ENCODE assay signal across 27 cellular contexts in genomic region chr1:214980931-214981330, GRCh38.
"Had no signal": no experiment of that assay in that cellular context is flagged by ENCODE, and none has a peak within 500 bp of the region (broad histone marks: within the 10 kb centered on the region; RNA-seq: fewer than 3 reads in every experiment).

No MANE protein-coding gene starts in this region.

- H2AFZ ChIP-seq: neural progenitor cell, parathyroid adenoma had no signal

- H3K4me1 ChIP-seq: parathyroid adenoma, psoas muscle, right lobe of liver, sigmoid colon, stomach, tibial nerve, upper lobe of left lung, vagina had no signal

- H3K36me3 ChIP-seq: neural progenitor cell, ovary, right lobe of liver, sigmoid colon, stomach, thoracic aorta, thyroid gland, tibial nerve, upper lobe of left lung, vagina had no signal

- H3K4me3 ChIP-seq: neural progenitor cell, ovary, psoas muscle, right lobe of liver, sigmoid colon, stomach, thoracic aorta, thyroid gland, tibial nerve, upper lobe of left lung, vagina had no signal

- H3K27me3 ChIP-seq: neural progenitor cell, ovary, right lobe of liver, sigmoid colon, stomach, thyroid gland, tibial nerve, upper lobe of left lung, vagina had no signal

- H3K9me3 ChIP-seq: ovary, psoas muscle, right lobe of liver, sigmoid colon, thoracic aorta, thyroid gland, upper lobe of left lung, vagina had no signal

- H3K79me2 ChIP-seq: parathyroid adenoma had no signal

- H3K9ac ChIP-seq: neural progenitor cell, parathyroid adenoma had no signal

- DNase-seq: naive thymus-derived CD8-positive, alpha-beta T cell; nephron progenitor cell; occipital lobe; ovary; psoas muscle; right cardiac atrium; right lobe of liver; sigmoid colon; small intestine; stimulated activated CD4-positive, alpha-beta T cell treated with anti-CD3 and anti-CD28 coated beads, Interleukin-15, amount 100 ng/mL, for 24 hours; stimulated activated CD4-positive, alpha-beta T cell treated with anti-CD3 and anti-CD28 coated beads, Interleukin-2, amount 100 ng/mL, for 24 hours; stimulated activated CD4-positive, alpha-beta T cell treated with anti-CD3 and anti-CD28 coated beads, Interleukin-2, amount 100 ng/mL, for 48 hours; stimulated activated CD4-positive, alpha-beta T cell treated with anti-CD3 and anti-CD28 coated beads, Interleukin-4, amount 100 ng/mL, for 24 hours; stimulated activated naive B cell treated with anti-CD40 and anti-IgM and Interleukin-4, amounts not matched to agents 10 μg/mL and 1 μg/mL and 100 μg/mL, for 72 hours; stimulated activated naive CD4-positive, alpha-beta T cell treated with Interleukin-2 at 50 U/mL for 16 hours; stomach; thyroid gland; trophoblast cell; upper lobe of left lung had no signal

- FAIRE-seq: small intestine, urothelium cell line had no signal

- H3K27ac ChIP-seq: neural progenitor cell, ovary, parathyroid adenoma, psoas muscle, right lobe of liver, sigmoid colon, stomach, thoracic aorta, thyroid gland, tibial nerve, upper lobe of left lung, vagina had no signal

- H3K4me2 ChIP-seq: neural progenitor cell had no signal

- ATAC-seq: naive thymus-derived CD8-positive, alpha-beta T cell; natural killer cell treated with Interleukin-12 subunit alpha and Interleukin-12 subunit beta and Interleukin-15 and Interleukin-18, amount 100 ng/mL, for 72 hours; psoas muscle; right cardiac atrium; right lobe of liver; stimulated activated effector memory CD8-positive, alpha-beta T cell treated with anti-CD3 and anti-CD28 coated beads, Interleukin-12 subunit alpha, Interleukin-12 subunit beta, amount 100 ng/mL, for 72 hours; stimulated activated naive B cell treated with anti-CD40 and anti-IgM and Interleukin-4, amounts not matched to agents 10 μg/mL and 1 μg/mL and 100 μg/mL, for 72 hours had no signal
